ENCODE assay signal across 1 cellular context in genomic region chr20:63627129-63627699, GRCh38.
A peak's percentile ranks its signal among the peaks of the same experiment; 100 is the strongest.
TF ChIP-seq lines count a peak whose summit lies in the region.

No MANE protein-coding gene starts in this region.

TF ChIP-seq in WTC11, 78 proteins besides CTCF, POLR2A, EP300 and RAD21 (continued from another document):
- TF ChIP-seq PRDM15 (CRISPR knock-in tag; IDR thresholded peaks at IDR 0.05), result no peak; the same call in 1 of the 2 replicates
- TF ChIP-seq FOXP4 (CRISPR knock-in tag; IDR thresholded peaks at IDR 0.05), result no peak
- TF ChIP-seq NFATC4 (CRISPR knock-in tag; IDR thresholded peaks at IDR 0.05), result no peak
- TF ChIP-seq ZNF512 (CRISPR knock-in tag; IDR thresholded peaks at IDR 0.05; ENCODE audit: borderline replicate concordance), result no peak
- peak; percentile 84; the same call in 1 of the 2 replicates for TF ChIP-seq ARID4B (CRISPR knock-in tag; IDR thresholded peaks at IDR 0.05; ENCODE audit: borderline replicate concordance)
- TF ChIP-seq TEAD1 (CRISPR knock-in tag; IDR thresholded peaks at IDR 0.05), result no peak; the same call in 1 of the 2 replicates
- no peak for TF ChIP-seq GTF2I (CRISPR knock-in tag; conservative IDR thresholded peaks at IDR 0.05)
- no peak for TF ChIP-seq JUN (CRISPR knock-in tag; IDR thresholded peaks at IDR 0.05)
- TF ChIP-seq HMGXB4 (CRISPR knock-in tag; IDR thresholded peaks at IDR 0.05), result no peak
- TF ChIP-seq FOXJ3 (CRISPR knock-in tag; IDR thresholded peaks at IDR 0.05; ENCODE audit: borderline replicate concordance), result no peak
- no peak for TF ChIP-seq MLX (CRISPR knock-in tag; IDR thresholded peaks at IDR 0.05)
- TF ChIP-seq CDX4 (CRISPR knock-in tag; IDR thresholded peaks at IDR 0.05; ENCODE audit: borderline replicate concordance), result no peak
- no peak for TF ChIP-seq ZNF532 (CRISPR knock-in tag; IDR thresholded peaks at IDR 0.05; ENCODE audit: borderline replicate concordance)
